Comparison of ENCODE assay signal across 24 cellular contexts in the genomic region with DNA sequence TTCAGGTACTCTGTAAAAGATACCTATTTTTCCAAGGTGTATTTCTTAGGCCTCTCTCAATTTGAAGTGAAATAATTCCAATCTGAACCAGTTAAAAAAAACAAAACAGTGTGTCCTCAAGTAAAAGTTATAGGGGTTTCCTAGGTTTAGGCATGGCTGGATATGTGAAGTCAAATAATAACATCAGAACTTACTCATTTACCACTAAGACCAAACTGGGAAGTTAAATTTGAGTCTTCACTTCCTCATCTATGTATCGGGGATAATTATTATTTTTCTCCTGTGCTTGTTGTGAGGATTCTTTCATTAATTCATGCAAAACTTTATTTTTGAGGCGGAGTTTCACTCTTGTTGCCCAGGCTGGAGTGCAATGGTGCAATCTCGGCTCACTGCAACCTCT.
DNase-seq lines count a peak whose midpoint lies in the region; ATAC-seq and TF ChIP-seq lines count a peak whose summit lies in the region.
"Had no signal": no experiment of that assay in that cellular context is flagged by ENCODE, and none has a peak within 500 bp of the region (broad histone marks: within the 10 kb centered on the region; RNA-seq: fewer than 3 reads in every experiment).

No MANE protein-coding gene starts in this region.

- H3K9me3 ChIP-seq in esophagus squamous epithelium: no peaks in the 10 kb centered on the region
- H3K9me3 ChIP-seq: heart left ventricle, MG63, tibial nerve had no signal

- CTCF ChIA-PET in RWPE1 (lab: Yijun Ruan, JAX): interaction anchor here (0.6 kb wide), 1 partner anchor 244 kb away, joined by 3 read pairs; no protein-coding TSS in a partner anchor

- TF ChIP-seq POLR2A in esophagus squamous epithelium (IDR thresholded peaks at IDR 0.05): no peak

- WGBS in esophagus squamous epithelium, 2 donors: 84 to 85% methylated on average over 3 of the region's 3 CpGs

- intact Hi-C loops in posterior cingulate gyrus (cut with DNase I): no loop called here
- intact Hi-C loops in esophagus squamous epithelium (cut with DNase I): no loop called here

- POLR2A ChIA-PET in RWPE1 (lab: Yijun Ruan, JAX; ENCODE audit: low non-redundant PET): no interaction called here

- peaks cover 0 to 18% (median 0%) of the 10 kb centered on the region in 3 donors for H3K4me1 ChIP-seq in esophagus squamous epithelium
- H3K4me1 ChIP-seq: tibial nerve had no signal

- ATAC-seq in GM18511 (IDR thresholded peaks at IDR 0.05; ENCODE audit: unreplicated experiment) (peak; percentile 81), GM21619 (IDR thresholded peaks at IDR 0.05; ENCODE audit: unreplicated experiment) (peak; percentile 77), HG03095 (IDR thresholded peaks at IDR 0.05; ENCODE audit: unreplicated experiment) (peak; percentile 68)
- ATAC-seq: heart left ventricle; stimulated activated naive CD8-positive, alpha-beta T cell treated with anti-CD3 and anti-CD28 coated beads, Interleukin-15, Interleukin-2, amounts not matched to agents 100 U/mL and 50 U/mL, for 24 hours had no signal

- TF ChIP-seq CTCF in RWPE1 (conservative IDR thresholded peaks at IDR 0.05; ENCODE audit: low read depth): no peak
- TF ChIP-seq CTCF in esophagus squamous epithelium (IDR thresholded peaks at IDR 0.05): no peak

- H3K4me3 ChIP-seq in esophagus squamous epithelium: no peak overlapping the region
- H3K4me3 ChIP-seq: heart left ventricle, lung, MG63, tibial nerve had no signal

- no peaks in the 10 kb centered on the region for H3K36me3 ChIP-seq in esophagus squamous epithelium
- H3K36me3 ChIP-seq: heart left ventricle, MG63, tibial nerve had no signal

- no peak for DNase-seq in RWPE1 (ENCODE audit: low spot score)
- no peak for DNase-seq in posterior cingulate gyrus
- no peak for DNase-seq in UCSD-AML1 (lab: John Stamatoyannopoulos, UW; ENCODE audit: unreplicated experiment)
- no peak for DNase-seq in stimulated activated CD4-positive, alpha-beta T cell treated with anti-CD3 and anti-CD28 coated beads, Interleukin-4, amount 100 ng/mL, for 4 hours
- no peak for DNase-seq in esophagus squamous epithelium (lab: John Stamatoyannopoulos, UW)
- DNase-seq: activated CD4-positive, alpha-beta T cell treated with anti-CD3 and anti-CD28 coated beads, Interleukin-2, amount 10 ng/mL, durations not matched to agents 7 days and 5 days; activated naive CD4-positive, alpha-beta T cell treated with anti-CD3 and anti-CD28 coated beads for 36 hours; activated T-cell treated with anti-CD3 and anti-CD28 coated beads for 4 hours; cerebellar nuclear complex; effector memory CD4-positive, alpha-beta T cell; GF-D8; heart left ventricle; MG63; NCI-H2029 treated with DMSO at 0.1 percent for 48 hours; NCI-H446 treated with DMSO at 0.1 percent for 48 hours; NK-92 treated with Interleukin-12 subunit alpha and Interleukin-12 subunit beta, amount 100 ng/mL, for 24 hours; occipital lobe; stimulated activated naive CD8-positive, alpha-beta T cell treated with anti-CD3 and anti-CD28 coated beads, Interleukin-15, Interleukin-2, amounts not matched to agents 100 U/mL and 50 U/mL, for 24 hours had no signal

- H3K27ac ChIP-seq in RWPE1 (peak overlapping the region; percentile 80), esophagus squamous epithelium (peak overlapping the region in 2 of 4 donors; percentile 19 to 39)
- H3K27ac ChIP-seq: C4-2B, heart left ventricle, tibial nerve had no signal

- H3K27me3 ChIP-seq in esophagus squamous epithelium: no peaks in the 10 kb centered on the region
- H3K27me3 ChIP-seq: heart left ventricle, MG63, tibial nerve had no signal
